Comparison of ENCODE assay signal across 2 cellular contexts in the genomic region with DNA sequence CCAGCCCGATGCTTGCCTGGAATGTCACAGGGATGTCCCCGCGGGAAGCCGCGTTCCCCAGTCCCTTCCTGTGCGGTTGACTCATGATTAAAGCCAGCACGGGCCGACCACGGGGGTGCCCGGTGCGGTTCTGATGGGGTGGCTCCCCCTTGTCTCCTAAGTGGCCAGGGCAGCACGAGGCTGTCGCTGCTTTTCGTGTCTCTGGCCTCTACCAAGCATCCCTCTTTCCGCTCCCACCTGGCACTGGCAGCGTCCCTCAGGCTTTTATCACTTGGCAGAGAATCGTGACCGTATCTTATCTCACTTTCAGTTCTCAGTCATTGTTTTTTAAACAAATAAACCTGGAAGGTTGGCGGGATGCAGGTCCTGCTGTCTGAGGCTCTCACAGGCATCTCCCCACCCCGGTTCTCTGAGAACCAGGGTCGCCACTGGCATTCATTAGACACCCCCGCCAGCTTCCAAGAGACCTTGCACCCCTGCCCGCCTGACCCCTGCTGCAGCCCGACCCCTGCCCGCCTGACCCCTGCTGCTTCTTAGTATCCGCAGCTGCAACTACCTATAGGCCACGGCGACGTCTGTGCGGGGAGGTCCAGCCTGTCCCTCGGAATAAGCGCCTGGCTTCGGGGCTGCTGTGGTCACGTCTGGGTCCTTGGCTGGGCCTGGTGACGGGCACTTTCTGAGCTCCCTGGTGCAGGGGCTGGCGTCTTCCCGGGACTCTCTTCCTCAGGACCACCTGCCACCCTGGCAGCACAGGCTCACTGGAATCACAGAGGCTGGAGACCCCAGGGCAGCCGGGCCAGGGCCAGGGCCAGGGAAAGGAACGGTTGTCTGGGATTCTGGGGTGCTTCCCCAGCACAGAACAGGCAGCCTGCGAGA.
TF ChIP-seq lines count a peak whose summit lies in the region.

No MANE protein-coding gene starts in this region.

TF ChIP-seq in A549, 52 proteins besides CTCF, POLR2A, EP300 and RAD21:
- TF ChIP-seq TFCP2L1 (CRISPR knock-in tag; IDR thresholded peaks at IDR 0.05) (no peak), HEYL (CRISPR knock-in tag; IDR thresholded peaks at IDR 0.05) (no peak), GATA3 (IDR thresholded peaks at IDR 0.05; ENCODE audit: borderline replicate concordance) (peak; percentile 44; the same call in 1 of the 2 replicates)

TF ChIP-seq in HEK293, 187 proteins besides CTCF, POLR2A, EP300 and RAD21 (continues in another document):
- no peak for TF ChIP-seq ZNF610 (tag by site-specific recombination; IDR thresholded peaks at IDR 0.05; ENCODE audit: borderline replicate concordance)
- TF ChIP-seq, protein P1, sequence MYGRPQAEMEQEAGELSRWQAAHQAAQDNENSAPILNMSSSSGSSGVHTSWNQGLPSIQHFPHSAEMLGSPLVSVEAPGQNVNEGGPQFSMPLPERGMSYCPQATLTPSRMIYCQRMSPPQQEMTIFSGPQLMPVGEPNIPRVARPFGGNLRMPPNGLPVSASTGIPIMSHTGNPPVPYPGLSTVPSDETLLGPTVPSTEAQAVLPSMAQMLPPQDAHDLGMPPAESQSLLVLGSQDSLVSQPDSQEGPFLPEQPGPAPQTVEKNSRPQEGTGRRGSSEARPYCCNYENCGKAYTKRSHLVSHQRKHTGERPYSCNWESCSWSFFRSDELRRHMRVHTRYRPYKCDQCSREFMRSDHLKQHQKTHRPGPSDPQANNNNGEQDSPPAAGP (tag by site-specific recombination; IDR thresholded peaks at IDR 0.05): no peak
- no peak for TF ChIP-seq ZFP41 (tag by site-specific recombination; IDR thresholded peaks at IDR 0.05; ENCODE audit: borderline replicate concordance)
- TF ChIP-seq, protein P2, sequence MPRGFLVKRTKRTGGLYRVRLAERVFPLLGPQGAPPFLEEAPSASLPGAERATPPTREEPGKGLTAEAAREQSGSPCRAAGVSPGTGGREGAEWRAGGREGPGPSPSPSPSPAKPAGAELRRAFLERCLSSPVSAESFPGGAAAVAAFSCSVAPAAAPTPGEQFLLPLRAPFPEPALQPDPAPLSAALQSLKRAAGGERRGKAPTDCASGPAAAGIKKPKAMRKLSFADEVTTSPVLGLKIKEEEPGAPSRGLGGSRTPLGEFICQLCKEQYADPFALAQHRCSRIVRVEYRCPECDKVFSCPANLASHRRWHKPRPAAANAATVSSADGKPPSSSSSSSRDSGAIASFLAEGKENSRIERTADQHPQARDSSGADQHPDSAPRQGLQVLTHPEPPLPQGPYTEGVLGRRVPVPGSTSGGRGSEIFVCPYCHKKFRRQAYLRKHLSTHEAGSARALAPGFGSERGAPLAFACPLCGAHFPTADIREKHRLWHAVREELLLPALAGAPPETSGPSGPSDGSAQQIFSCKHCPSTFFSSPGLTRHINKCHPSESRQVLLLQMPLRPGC (tag by site-specific recombination; IDR thresholded peaks at IDR 0.05): no peak
- 0 out of 2 replicates have a peak, but pooled peaks have one; percentile 51 for TF ChIP-seq PRDM1 (tag by site-specific recombination; IDR thresholded peaks at IDR 0.05)
- peak; percentile 91 for TF ChIP-seq ZNF335 (tag by site-specific recombination; conservative IDR thresholded peaks at IDR 0.05)
- TF ChIP-seq ZEB2 (tag by site-specific recombination; IDR thresholded peaks at IDR 0.05): peak; percentile 35; the same call in 1 of the 2 replicates
- peak; percentile 95 for TF ChIP-seq ZIC2 (tag by site-specific recombination; IDR thresholded peaks at IDR 0.05)
- no peak for TF ChIP-seq ZNF792 (tag by site-specific recombination; IDR thresholded peaks at IDR 0.05)
- TF ChIP-seq ZNF19 (tag by site-specific recombination; IDR thresholded peaks at IDR 0.05; ENCODE audit: low read depth): no peak
- TF ChIP-seq ZXDB (tag by site-specific recombination; IDR thresholded peaks at IDR 0.05): peak; percentile 61
- peak; percentile 65 for TF ChIP-seq GLIS2 (tag by site-specific recombination; IDR thresholded peaks at IDR 0.05)
- TF ChIP-seq ZNF341 (tag by site-specific recombination; IDR thresholded peaks at IDR 0.05; ENCODE audit: low read depth): 0 out of 2 replicates have a peak, but pooled peaks have one; percentile 27
- TF ChIP-seq, protein P3, sequence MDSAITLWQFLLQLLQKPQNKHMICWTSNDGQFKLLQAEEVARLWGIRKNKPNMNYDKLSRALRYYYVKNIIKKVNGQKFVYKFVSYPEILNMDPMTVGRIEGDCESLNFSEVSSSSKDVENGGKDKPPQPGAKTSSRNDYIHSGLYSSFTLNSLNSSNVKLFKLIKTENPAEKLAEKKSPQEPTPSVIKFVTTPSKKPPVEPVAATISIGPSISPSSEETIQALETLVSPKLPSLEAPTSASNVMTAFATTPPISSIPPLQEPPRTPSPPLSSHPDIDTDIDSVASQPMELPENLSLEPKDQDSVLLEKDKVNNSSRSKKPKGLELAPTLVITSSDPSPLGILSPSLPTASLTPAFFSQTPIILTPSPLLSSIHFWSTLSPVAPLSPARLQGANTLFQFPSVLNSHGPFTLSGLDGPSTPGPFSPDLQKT (IDR thresholded peaks at IDR 0.05; ENCODE audit: borderline replicate concordance, low read depth, low read length): no peak
- peak; percentile 65 for TF ChIP-seq ZNF366 (tag by site-specific recombination; conservative IDR thresholded peaks at IDR 0.05)
- TF ChIP-seq, protein P4, sequence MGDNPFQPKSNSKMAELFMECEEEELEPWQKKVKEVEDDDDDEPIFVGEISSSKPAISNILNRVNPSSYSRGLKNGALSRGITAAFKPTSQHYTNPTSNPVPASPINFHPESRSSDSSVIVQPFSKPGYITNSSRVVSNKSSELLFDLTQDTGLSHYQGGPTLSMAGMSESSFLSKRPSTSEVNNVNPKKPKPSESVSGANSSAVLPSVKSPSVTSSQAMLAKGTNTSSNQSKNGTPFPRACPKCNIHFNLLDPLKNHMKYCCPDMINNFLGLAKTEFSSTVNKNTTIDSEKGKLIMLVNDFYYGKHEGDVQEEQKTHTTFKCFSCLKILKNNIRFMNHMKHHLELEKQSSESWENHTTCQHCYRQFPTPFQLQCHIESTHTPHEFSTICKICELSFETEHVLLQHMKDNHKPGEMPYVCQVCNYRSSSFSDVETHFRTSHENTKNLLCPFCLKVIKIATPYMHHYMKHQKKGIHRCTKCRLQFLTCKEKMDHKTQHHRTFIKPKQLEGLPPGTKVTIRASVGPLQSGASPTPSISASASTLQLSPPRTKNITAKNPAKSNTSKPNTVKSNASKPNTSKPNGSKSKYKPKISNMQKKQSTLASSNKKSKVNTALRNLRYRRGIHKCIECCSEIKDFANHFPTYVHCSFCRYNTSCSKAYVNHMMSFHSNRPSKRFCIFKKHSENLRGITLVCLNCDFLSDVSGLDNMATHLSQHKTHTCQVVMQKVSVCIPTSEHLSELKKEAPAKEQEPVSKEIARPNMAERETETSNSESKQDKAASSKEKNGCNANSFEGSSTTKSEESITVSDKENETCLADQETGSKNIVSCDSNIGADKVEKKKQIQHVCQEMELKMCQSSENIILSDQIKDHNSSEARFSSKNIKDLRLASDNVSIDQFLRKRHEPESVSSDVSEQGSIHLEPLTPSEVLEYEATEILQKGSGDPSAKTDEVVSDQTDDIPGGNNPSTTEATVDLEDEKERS (tag by site-specific recombination; IDR thresholded peaks at IDR 0.05): no peak
- TF ChIP-seq SETDB1 (IDR thresholded peaks at IDR 0.05; ENCODE audit: insufficient read length, low read length): no peak
- TF ChIP-seq, protein P5, sequence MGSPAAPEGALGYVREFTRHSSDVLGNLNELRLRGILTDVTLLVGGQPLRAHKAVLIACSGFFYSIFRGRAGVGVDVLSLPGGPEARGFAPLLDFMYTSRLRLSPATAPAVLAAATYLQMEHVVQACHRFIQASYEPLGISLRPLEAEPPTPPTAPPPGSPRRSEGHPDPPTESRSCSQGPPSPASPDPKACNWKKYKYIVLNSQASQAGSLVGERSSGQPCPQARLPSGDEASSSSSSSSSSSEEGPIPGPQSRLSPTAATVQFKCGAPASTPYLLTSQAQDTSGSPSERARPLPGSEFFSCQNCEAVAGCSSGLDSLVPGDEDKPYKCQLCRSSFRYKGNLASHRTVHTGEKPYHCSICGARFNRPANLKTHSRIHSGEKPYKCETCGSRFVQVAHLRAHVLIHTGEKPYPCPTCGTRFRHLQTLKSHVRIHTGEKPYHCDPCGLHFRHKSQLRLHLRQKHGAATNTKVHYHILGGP (tag by site-specific recombination; IDR thresholded peaks at IDR 0.05): no peak
- no peak for TF ChIP-seq SCRT2 (tag by site-specific recombination; IDR thresholded peaks at IDR 0.05)
- TF ChIP-seq ZNF600 (tag by site-specific recombination; IDR thresholded peaks at IDR 0.05): peak; percentile 53
- no peak for TF ChIP-seq ZNF302 (tag by site-specific recombination; IDR thresholded peaks at IDR 0.05; ENCODE audit: low read depth)
- TF ChIP-seq ZNF660 (tag by site-specific recombination; IDR thresholded peaks at IDR 0.05): 0 out of 2 replicates have a peak, but pooled peaks have one; percentile 10
- TF ChIP-seq FEZF1 (tag by site-specific recombination; IDR thresholded peaks at IDR 0.05): no peak
- TF ChIP-seq OSR2 (tag by site-specific recombination; IDR thresholded peaks at IDR 0.05): 0 out of 2 replicates have a peak, but pooled peaks have one; percentile 9
- TF ChIP-seq HOXD13 (CRISPR knock-in tag; IDR thresholded peaks at IDR 0.05; ENCODE audit: borderline replicate concordance): no peak
- TF ChIP-seq GLIS1 (tag by site-specific recombination; IDR thresholded peaks at IDR 0.05): peak; percentile 70
- TF ChIP-seq, protein P6, sequence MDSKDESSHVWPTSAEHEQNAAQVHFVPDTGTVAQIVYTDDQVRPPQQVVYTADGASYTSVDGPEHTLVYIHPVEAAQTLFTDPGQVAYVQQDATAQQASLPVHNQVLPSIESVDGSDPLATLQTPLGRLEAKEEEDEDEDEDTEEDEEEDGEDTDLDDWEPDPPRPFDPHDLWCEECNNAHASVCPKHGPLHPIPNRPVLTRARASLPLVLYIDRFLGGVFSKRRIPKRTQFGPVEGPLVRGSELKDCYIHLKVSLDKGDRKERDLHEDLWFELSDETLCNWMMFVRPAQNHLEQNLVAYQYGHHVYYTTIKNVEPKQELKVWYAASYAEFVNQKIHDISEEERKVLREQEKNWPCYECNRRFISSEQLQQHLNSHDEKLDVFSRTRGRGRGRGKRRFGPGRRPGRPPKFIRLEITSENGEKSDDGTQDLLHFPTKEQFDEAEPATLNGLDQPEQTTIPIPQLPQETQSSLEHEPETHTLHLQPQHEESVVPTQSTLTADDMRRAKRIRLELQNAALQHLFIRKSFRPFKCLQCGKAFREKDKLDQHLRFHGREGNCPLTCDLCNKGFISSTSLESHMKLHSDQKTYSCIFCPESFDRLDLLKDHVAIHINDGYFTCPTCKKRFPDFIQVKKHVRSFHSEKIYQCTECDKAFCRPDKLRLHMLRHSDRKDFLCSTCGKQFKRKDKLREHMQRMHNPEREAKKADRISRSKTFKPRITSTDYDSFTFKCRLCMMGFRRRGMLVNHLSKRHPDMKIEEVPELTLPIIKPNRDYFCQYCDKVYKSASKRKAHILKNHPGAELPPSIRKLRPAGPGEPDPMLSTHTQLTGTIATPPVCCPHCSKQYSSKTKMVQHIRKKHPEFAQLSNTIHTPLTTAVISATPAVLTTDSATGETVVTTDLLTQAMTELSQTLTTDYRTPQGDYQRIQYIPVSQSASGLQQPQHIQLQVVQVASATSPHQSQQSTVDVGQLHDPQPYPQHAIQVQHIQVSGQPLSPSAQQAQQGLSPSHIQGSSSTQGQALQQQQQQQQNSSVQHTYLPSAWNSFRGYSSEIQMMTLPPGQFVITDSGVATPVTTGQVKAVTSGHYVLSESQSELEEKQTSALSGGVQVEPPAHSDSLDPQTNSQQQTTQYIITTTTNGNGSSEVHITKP (tag by site-specific recombination; IDR thresholded peaks at IDR 0.05): peak; percentile 83
- TF ChIP-seq ZNF843 (tag by site-specific recombination; IDR thresholded peaks at IDR 0.05): no peak
- TF ChIP-seq, protein P7, sequence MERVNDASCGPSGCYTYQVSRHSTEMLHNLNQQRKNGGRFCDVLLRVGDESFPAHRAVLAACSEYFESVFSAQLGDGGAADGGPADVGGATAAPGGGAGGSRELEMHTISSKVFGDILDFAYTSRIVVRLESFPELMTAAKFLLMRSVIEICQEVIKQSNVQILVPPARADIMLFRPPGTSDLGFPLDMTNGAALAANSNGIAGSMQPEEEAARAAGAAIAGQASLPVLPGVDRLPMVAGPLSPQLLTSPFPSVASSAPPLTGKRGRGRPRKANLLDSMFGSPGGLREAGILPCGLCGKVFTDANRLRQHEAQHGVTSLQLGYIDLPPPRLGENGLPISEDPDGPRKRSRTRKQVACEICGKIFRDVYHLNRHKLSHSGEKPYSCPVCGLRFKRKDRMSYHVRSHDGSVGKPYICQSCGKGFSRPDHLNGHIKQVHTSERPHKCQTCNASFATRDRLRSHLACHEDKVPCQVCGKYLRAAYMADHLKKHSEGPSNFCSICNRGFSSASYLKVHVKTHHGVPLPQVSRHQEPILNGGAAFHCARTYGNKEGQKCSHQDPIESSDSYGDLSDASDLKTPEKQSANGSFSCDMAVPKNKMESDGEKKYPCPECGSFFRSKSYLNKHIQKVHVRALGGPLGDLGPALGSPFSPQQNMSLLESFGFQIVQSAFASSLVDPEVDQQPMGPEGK (tag by site-specific recombination; IDR thresholded peaks at IDR 0.05): peak; percentile 39; the same call in 1 of the 2 replicates
- TF ChIP-seq, protein P8, sequence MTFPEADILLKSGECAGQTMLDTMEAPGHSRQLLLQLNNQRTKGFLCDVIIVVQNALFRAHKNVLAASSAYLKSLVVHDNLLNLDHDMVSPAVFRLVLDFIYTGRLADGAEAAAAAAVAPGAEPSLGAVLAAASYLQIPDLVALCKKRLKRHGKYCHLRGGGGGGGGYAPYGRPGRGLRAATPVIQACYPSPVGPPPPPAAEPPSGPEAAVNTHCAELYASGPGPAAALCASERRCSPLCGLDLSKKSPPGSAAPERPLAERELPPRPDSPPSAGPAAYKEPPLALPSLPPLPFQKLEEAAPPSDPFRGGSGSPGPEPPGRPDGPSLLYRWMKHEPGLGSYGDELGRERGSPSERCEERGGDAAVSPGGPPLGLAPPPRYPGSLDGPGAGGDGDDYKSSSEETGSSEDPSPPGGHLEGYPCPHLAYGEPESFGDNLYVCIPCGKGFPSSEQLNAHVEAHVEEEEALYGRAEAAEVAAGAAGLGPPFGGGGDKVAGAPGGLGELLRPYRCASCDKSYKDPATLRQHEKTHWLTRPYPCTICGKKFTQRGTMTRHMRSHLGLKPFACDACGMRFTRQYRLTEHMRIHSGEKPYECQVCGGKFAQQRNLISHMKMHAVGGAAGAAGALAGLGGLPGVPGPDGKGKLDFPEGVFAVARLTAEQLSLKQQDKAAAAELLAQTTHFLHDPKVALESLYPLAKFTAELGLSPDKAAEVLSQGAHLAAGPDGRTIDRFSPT (tag by site-specific recombination; IDR thresholded peaks at IDR 0.05): peak; percentile 68; the same call in 1 of the 2 replicates
- no peak for TF ChIP-seq ZNF426 (tag by site-specific recombination; IDR thresholded peaks at IDR 0.05)
- TF ChIP-seq, protein P9, sequence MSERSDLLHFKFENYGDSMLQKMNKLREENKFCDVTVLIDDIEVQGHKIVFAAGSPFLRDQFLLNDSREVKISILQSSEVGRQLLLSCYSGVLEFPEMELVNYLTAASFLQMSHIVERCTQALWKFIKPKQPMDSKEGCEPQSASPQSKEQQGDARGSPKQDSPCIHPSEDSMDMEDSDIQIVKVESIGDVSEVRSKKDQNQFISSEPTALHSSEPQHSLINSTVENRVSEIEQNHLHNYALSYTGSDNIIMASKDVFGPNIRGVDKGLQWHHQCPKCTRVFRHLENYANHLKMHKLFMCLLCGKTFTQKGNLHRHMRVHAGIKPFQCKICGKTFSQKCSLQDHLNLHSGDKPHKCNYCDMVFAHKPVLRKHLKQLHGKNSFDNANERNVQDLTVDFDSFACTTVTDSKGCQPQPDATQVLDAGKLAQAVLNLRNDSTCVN (tag by site-specific recombination; optimal IDR thresholded peaks at IDR 0.05): no peak
- TF ChIP-seq BCL11B (tag by site-specific recombination; IDR thresholded peaks at IDR 0.05; ENCODE audit: low read depth): no peak
- TF ChIP-seq ZNF549 (tag by site-specific recombination; IDR thresholded peaks at IDR 0.05): no peak
